31 cellular contexts compared by ENCODE assay signal in genomic region chr2:71220743-71221142, GRCh38.
"Had no signal": no experiment of that assay in that cellular context is flagged by ENCODE, and none has a peak within 500 bp of the region (broad histone marks: within the 10 kb centered on the region; RNA-seq: fewer than 3 reads in every experiment).

No MANE protein-coding gene starts in this region.

- H3K9me3 Mint-ChIP-seq: activated naive CD4-positive, alpha-beta T cell treated with anti-CD3 and anti-CD28 coated beads for 36 hours; activated naive CD8-positive, alpha-beta T cell treated with anti-CD3 and anti-CD28 coated beads for 36 hours; activated T-helper 1 cell treated with anti-CD3 and anti-CD28 coated beads, Interleukin-12 subunit alpha, Interleukin-12 subunit beta, Interleukin-2, Interleukin-4 antibody, amounts not matched to agents 30 ng/mL and 10 ng/mL and 1 ng/mL, durations not matched to agents 14 hours and 24 hours and 36 hours; neural crest cell; stimulated activated memory B cell treated with anti-CD40 and anti-IgM and Interleukin-4, amounts not matched to agents 10 μg/mL and 1 μg/mL and 100 μg/mL, for 72 hours; stimulated activated naive CD8-positive, alpha-beta T cell treated with anti-CD3 and anti-CD28 coated beads, Interleukin-15, amount 100 ng/mL, for 72 hours; type B pancreatic cell had no signal

- H3K36me3 Mint-ChIP-seq: activated naive CD8-positive, alpha-beta T cell treated with anti-CD3 and anti-CD28 coated beads for 36 hours; type B pancreatic cell had no signal

- H3K4me1 Mint-ChIP-seq: neural crest cell had no signal

- ATAC-seq: activated CD4-positive, CD25-positive, alpha-beta regulatory T cell treated with anti-CD3 and anti-CD28 coated beads, Interleukin-2, amount 50 U/mL, for 24 hours; body of pancreas; gastrocnemius medialis; left lung; stimulated activated memory B cell treated with anti-CD40 and anti-IgM and Interleukin-4, amounts not matched to agents 10 μg/mL and 1 μg/mL and 100 μg/mL, for 72 hours; stimulated activated naive CD8-positive, alpha-beta T cell treated with anti-CD3 and anti-CD28 coated beads, Interleukin-15, amount 100 ng/mL, for 72 hours had no signal

- DNase-seq: activated CD4-positive, alpha-beta T cell treated with anti-CD3 and anti-CD28 coated beads for 48 hours; activated CD4-positive, alpha-beta T cell treated with anti-CD3 and anti-CD28 coated beads, Interleukin-2, amount 50 U/mL, for 48 hours; activated CD8-positive, alpha-beta memory T cell treated with anti-CD3 and anti-CD28 coated beads for 24 hours; activated effector memory CD4-positive, alpha-beta T cell treated with anti-CD3 and anti-CD28 coated beads, Interleukin-2, amount 50 U/mL, for 16 hours; activated naive CD4-positive, alpha-beta T cell treated with anti-CD3 and anti-CD28 coated beads for 36 hours; activated naive CD8-positive, alpha-beta T cell treated with anti-CD3 and anti-CD28 coated beads for 36 hours; adrenal gland; aorta; cerebellar nuclear complex; colonic mucosa; effector memory CD4-positive, alpha-beta T cell; erythroblast; gastrocnemius medialis; glutamatergic neuron; left lung; nucleus accumbens; sigmoid colon; small intestine; stimulated activated CD4-positive, alpha-beta T cell treated with anti-CD3 and anti-CD28 coated beads, Interleukin-1b, Interleukin-23, amount 100 ng/mL, for 48 hours; stimulated activated CD4-positive, alpha-beta T cell treated with anti-CD3 and anti-CD28 coated beads, Interleukin-4, amount 100 ng/mL, for 4 hours; stimulated activated CD8-positive, alpha-beta memory T cell treated with anti-CD3 and anti-CD28 coated beads, Interleukin-4, amount 100 ng/mL, for 48 hours; stimulated activated naive CD8-positive, alpha-beta T cell treated with anti-CD3 and anti-CD28 coated beads, Interleukin-15, amount 100 ng/mL, for 72 hours; substantia nigra; T-helper 9 cell; uterus had no signal

- H3K27ac Mint-ChIP-seq: activated naive CD4-positive, alpha-beta T cell treated with anti-CD3 and anti-CD28 coated beads for 36 hours; activated naive CD8-positive, alpha-beta T cell treated with anti-CD3 and anti-CD28 coated beads for 36 hours; activated T-helper 1 cell treated with anti-CD3 and anti-CD28 coated beads, Interleukin-12 subunit alpha, Interleukin-12 subunit beta, Interleukin-2, Interleukin-4 antibody, amounts not matched to agents 30 ng/mL and 10 ng/mL and 1 ng/mL, durations not matched to agents 14 hours and 24 hours and 36 hours; stimulated activated memory B cell treated with anti-CD40 and anti-IgM and Interleukin-4, amounts not matched to agents 10 μg/mL and 1 μg/mL and 100 μg/mL, for 72 hours; type B pancreatic cell had no signal

- H3K4me3 Mint-ChIP-seq: activated naive CD4-positive, alpha-beta T cell treated with anti-CD3 and anti-CD28 coated beads for 36 hours; activated naive CD8-positive, alpha-beta T cell treated with anti-CD3 and anti-CD28 coated beads for 36 hours; activated T-helper 1 cell treated with anti-CD3 and anti-CD28 coated beads, Interleukin-12 subunit alpha, Interleukin-12 subunit beta, Interleukin-2, Interleukin-4 antibody, amounts not matched to agents 30 ng/mL and 10 ng/mL and 1 ng/mL, durations not matched to agents 14 hours and 24 hours and 36 hours; neural crest cell; stimulated activated memory B cell treated with anti-CD40 and anti-IgM and Interleukin-4, amounts not matched to agents 10 μg/mL and 1 μg/mL and 100 μg/mL, for 72 hours; stimulated activated naive CD8-positive, alpha-beta T cell treated with anti-CD3 and anti-CD28 coated beads, Interleukin-15, amount 100 ng/mL, for 72 hours; type B pancreatic cell had no signal

- H3K27me3 Mint-ChIP-seq: activated naive CD8-positive, alpha-beta T cell treated with anti-CD3 and anti-CD28 coated beads for 36 hours; stimulated activated memory B cell treated with anti-CD40 and anti-IgM and Interleukin-4, amounts not matched to agents 10 μg/mL and 1 μg/mL and 100 μg/mL, for 72 hours; stimulated activated naive CD8-positive, alpha-beta T cell treated with anti-CD3 and anti-CD28 coated beads, Interleukin-15, amount 100 ng/mL, for 72 hours; type B pancreatic cell had no signal
